Comparison of ENCODE assay signal across 20 cellular contexts in genomic region chr22:46756097-46756496, GRCh38. TPM values are rescaled to one million over a fixed set of nuclear protein-coding genes. Genes with fewer than 3 reads are reported as not detected.
DNase-seq lines count a peak whose midpoint lies in the region; ATAC-seq, FAIRE-seq and TF ChIP-seq lines count a peak whose summit lies in the region.
"Had no signal": no experiment of that assay in that cellular context is flagged by ENCODE, and none has a peak within 500 bp of the region (broad histone marks: within the 10 kb centered on the region; RNA-seq: fewer than 3 reads in every experiment).

No MANE protein-coding gene starts in this region.

- TF ChIP-seq RAD21 in HepG2 (CRISPR knock-in tag; IDR thresholded peaks at IDR 0.05) = no peak

- intact Hi-C loops in CD14-positive monocyte (cut with micrococcal nuclease) (no loop called here), HepG2 (cut with micrococcal nuclease; ENCODE audit: unreplicated experiment) (no loop called here), colonic mucosa (cut with DNase I) (no loop called here)

- H3K36me3 ChIP-seq in BLaER1 = peaks cover 10% of the 10 kb centered on the region; the same call in 1 of the 2 replicates
- H3K36me3 ChIP-seq in HepG2 (replicated peaks in 1 of 2; ENCODE audit: control insufficient read depth in 1 of 2, insufficient read depth in 2 of 2, low read length in 2 of 2) = peaks cover 0 to 1% of the 10 kb centered on the region in 2 experiments; a peak in 1 of 5 replicates
- H3K36me3 ChIP-seq in colonic mucosa = no peaks in the 10 kb centered on the region

- H3K4me1 ChIP-seq in BLaER1 (peaks cover 63% of the 10 kb centered on the region), HepG2 (ENCODE audit: insufficient read depth, low read length) (peaks cover 58% of the 10 kb centered on the region), colonic mucosa (peaks cover 10% of the 10 kb centered on the region)

- no peak for TF ChIP-seq POLR2A in HepG2 (IDR thresholded peaks at IDR 0.05; ENCODE audit: insufficient read depth in 1 of 2, low read depth in 2 of 2, low read length in 2 of 2)

- H3K4me3 ChIP-seq in BLaER1 (peak overlapping the region; percentile 52), HepG2 (replicated peaks in 1 of 3; ENCODE audit: insufficient read depth in 1 of 3, low read depth in 2 of 3, low read length in 3 of 3) (no peak overlapping the region), colonic mucosa (no peak overlapping the region)

- H3K36me3 Mint-ChIP-seq in CD14-positive monocyte = peaks cover 5 to 8% of the 10 kb centered on the region in 2 donors
- peaks cover 3% of the 10 kb centered on the region for H3K36me3 Mint-ChIP-seq in T-cell

- H3K79me2 ChIP-seq in HepG2 (ENCODE audit: insufficient read depth, low read length) = peaks cover 4% of the 10 kb centered on the region

- ATAC-seq in T-cell (replicated peaks in 1 of 4) (no peak), HepG2 (no peak)
- ATAC-seq in stimulated activated naive CD8-positive, alpha-beta T cell treated with anti-CD3 and anti-CD28 coated beads, Interleukin-15, Interleukin-2, amounts not matched to agents 100 U/mL and 50 U/mL, for 24 hours = no peak
- ATAC-seq: SK-N-SH treated with all-trans-retinoic acid at 6 μM for 48 hours had no signal

- no peak overlapping the region for H3K4me3 Mint-ChIP-seq in CD14-positive monocyte
- H3K4me3 Mint-ChIP-seq in T-cell = no peak overlapping the region

- H2AFZ ChIP-seq in HepG2 (ENCODE audit: low read length) = no peak overlapping the region

- in situ Hi-C loops in HepG2 (cut with HindIII; ENCODE audit: extremely low pct_ligation_motif_present, low pct_unique_long_range_greater_than_20kb) = no loop called here

- peaks cover 5 to 16% (median 9%) of the 10 kb centered on the region in 7 donors for H3K9me3 Mint-ChIP-seq in CD14-positive monocyte
- peaks cover 4 to 6% (median 4%) of the 10 kb centered on the region in 3 donors for H3K9me3 Mint-ChIP-seq in T-cell

- H3K27me3 ChIP-seq in BLaER1 (no peaks in the 10 kb centered on the region), HepG2 (ENCODE audit: control insufficient read depth in 1 of 2, insufficient read depth in 2 of 2, low read length in 2 of 2) (no peaks in the 10 kb centered on the region), colonic mucosa (no peaks in the 10 kb centered on the region)

- WGBS in HepG2 (ENCODE audit: low lambda C conversion rate) = 100% methylated on average over 1 of the region's 1 CpG

- H4K20me1 ChIP-seq in BLaER1 = no peaks in the 10 kb centered on the region
- H4K20me1 ChIP-seq in HepG2 (ENCODE audit: insufficient read depth, low read length) = no peaks in the 10 kb centered on the region

- POLR2A ChIA-PET in T-cell (lab: Charles Lee) (no interaction called here), HepG2 (lab: Yijun Ruan, JAX) (interaction anchor here (1.5 to 3.1 kb wide), 2 partner anchors 17 kb away, joined by 5 to 42 read pairs; partner anchors contain the start of gene CERK)

- H3K27me3 Mint-ChIP-seq in CD14-positive monocyte (ENCODE audit: low read depth in 3 of 3) (peaks cover 0 to 5% (median 5%) of the 10 kb centered on the region in 3 donors), T-cell (no peaks in the 10 kb centered on the region)
- H3K27me3 Mint-ChIP-seq: CD4-positive, CD25-positive, alpha-beta regulatory T cell had no signal

- H3K4me1 Mint-ChIP-seq in CD14-positive monocyte (peaks cover 70% of the 10 kb centered on the region), T-cell (peaks cover 12 to 39% (median 26%) of the 10 kb centered on the region in 3 donors)

- BruUV-seq in HepG2 (replicated peaks; lab: Mats Ljungman, UMichigan) = no TSS peak

- DNase-seq in CD14-positive monocyte (ENCODE audit: low spot score) (no peak), T-cell (no peak), HepG2 (ENCODE audit: low spot score) (no peak), colonic mucosa (no peak), NCI-H524 treated with DMSO at 0.1 percent for 48 hours (lab: John Stamatoyannopoulos, UW) (no peak)
- DNase-seq in stimulated activated naive CD8-positive, alpha-beta T cell treated with anti-CD3 and anti-CD28 coated beads, Interleukin-15, Interleukin-2, amounts not matched to agents 100 U/mL and 50 U/mL, for 24 hours = no peak
- DNase-seq: Caco-2; CD4-positive, CD25-positive, alpha-beta regulatory T cell; DMS153; GDM1; KG1; NCI-H1417; NCI-H187; NCI-H2107; NCI-H510A; NCI-H774; SHP77 treated with DMSO at 0.1 percent for 48 hours had no signal

- H3K9me3 ChIP-seq in BLaER1 (peaks cover 29% of the 10 kb centered on the region), HepG2 (ENCODE audit: low read length) (peaks cover 8% of the 10 kb centered on the region), colonic mucosa (no peaks in the 10 kb centered on the region)

- TF ChIP-seq EP300 in HepG2 (IDR thresholded peaks at IDR 0.05; ENCODE audit: low read depth in 2 of 2, low read length in 2 of 2) (no peak), HepG2 (CRISPR knock-in tag; IDR thresholded peaks at IDR 0.05; ENCODE audit: borderline replicate concordance) (no peak)

- H3K4me2 ChIP-seq in BLaER1 (no peak overlapping the region), HepG2 (ENCODE audit: low read depth, low read length) (no peak overlapping the region)

- no peak for FAIRE-seq in HepG2 (lab: Jason Lieb, UNC)
- FAIRE-seq: H54 had no signal

- peak overlapping the region in 6 of 7 donors; percentile 86 to 100 (median 92) for H3K27ac Mint-ChIP-seq in CD14-positive monocyte
- H3K27ac Mint-ChIP-seq in T-cell = peak overlapping the region; percentile 49 to 69

- CTCF ChIA-PET in T-cell (lab: Charles Lee) (interaction anchor here (1.2 to 2.2 kb wide), 2 partner anchors 17 kb away, joined by 3 to 5 read pairs; no protein-coding TSS in a partner anchor), HepG2 (lab: Yijun Ruan, JAX; ENCODE audit: low intra/inter-chr PET ratio, low total read pairs) (no interaction called here)

- H3K27ac ChIP-seq in BLaER1 (no peak overlapping the region), HepG2 (ENCODE audit: extremely low read length, insufficient read depth, low read length) (no peak overlapping the region), colonic mucosa (no peak overlapping the region)

- no peak for TF ChIP-seq CTCF in CD14-positive monocyte (IDR thresholded peaks at IDR 0.05)
- no peak for TF ChIP-seq CTCF in HepG2 (CRISPR knock-in tag; IDR thresholded peaks at IDR 0.05)
- no peak for TF ChIP-seq CTCF in colonic mucosa (IDR thresholded peaks at IDR 0.05)

- no peak overlapping the region for H3K9ac ChIP-seq in BLaER1
- H3K9ac ChIP-seq in HepG2 (ENCODE audit: insufficient read depth, low read depth, low read length) = no peak overlapping the region
- H3K9ac ChIP-seq in colonic mucosa (ENCODE audit: low read depth in 2 of 2, low read length in 2 of 2) = no peak overlapping the region

RNA-seq across cellular contexts. Expression of gene TBC1D22A, which starts 6.4 kb away (rescaled TPM):
- polyA plus RNA-seq in CD14-positive monocyte (10 to 100 TPM; 25.9 to 29.5 TPM), HepG2 (2011; rRNA removed) (17.5 and 18.0 TPM in 2 replicates)
- total RNA-seq in T-cell (10 to 100 TPM; 38.3 to 67.8 (median 57.7) TPM), HepG2 (2016; rRNA removed; fragmentation: Illumina TruSeq; extraction: Trizol) (17.3 and 17.6 TPM in 2 replicates), colonic mucosa (10 to 100 TPM; 34.2 to 36.4 TPM)
- 13.6 and 13.8 TPM in 2 replicates for total RNA-seq in HepG2 (2016; cell fraction: cytosol; rRNA removed; fragmentation: Illumina TruSeq; extraction: Trizol; ENCODE audit: low read depth)
- 14.5 and 18.0 TPM in 2 replicates for total RNA-seq in HepG2 (2016; cell fraction: insoluble cytoplasmic fraction; rRNA removed; fragmentation: Illumina TruSeq; extraction: Trizol)
- total RNA-seq in HepG2 (2016; cell fraction: membrane; rRNA removed; fragmentation: Illumina TruSeq; extraction: Trizol) = 15.2 and 19.7 TPM in 2 replicates
- total RNA-seq in HepG2 (2016; cell fraction: nucleus; rRNA removed; fragmentation: Illumina TruSeq; extraction: Trizol) = 11.0 and 13.2 TPM in 2 replicates
- 16.4 and 18.2 TPM in 2 replicates for polyA plus RNA-seq in HepG2 (2011; cell fraction: cytosol; rRNA removed)
- polyA plus RNA-seq in HepG2 (2011; cell fraction: nucleus; rRNA removed) = 14.2 and 18.7 TPM in 2 replicates
- polyA plus RNA-seq in HepG2 (2012) = 12.4 and 15.2 TPM in 2 replicates
- 7.7 and 9.5 TPM in 2 replicates for polyA plus RNA-seq in HepG2 (2016; cell fraction: cytosol; fragmentation: Illumina TruSeq; extraction: Trizol; ENCODE audit: low read depth)
- 17.3 and 21.6 TPM in 2 replicates for polyA plus RNA-seq in HepG2 (2016; cell fraction: insoluble cytoplasmic fraction; fragmentation: Illumina TruSeq; extraction: Trizol; ENCODE audit: low read depth)
- 14.3 and 16.8 TPM in 2 replicates for polyA plus RNA-seq in HepG2 (2016; cell fraction: membrane; fragmentation: Illumina TruSeq; extraction: Trizol; ENCODE audit: low read depth)
- polyA plus RNA-seq in HepG2 (2016; cell fraction: nucleus; fragmentation: Illumina TruSeq; extraction: Trizol; ENCODE audit: insufficient read depth, low read depth) = 13.4 and 13.5 TPM in 2 replicates
- polyA minus RNA-seq in HepG2 (2011; rRNA and poly(A)+ RNA removed; ENCODE audit: low replicate concordance) = 14.2 and 23.5 TPM in 2 replicates
- 11.9 and 12.0 TPM in 2 replicates for polyA minus RNA-seq in HepG2 (2011; cell fraction: cytosol; rRNA and poly(A)+ RNA removed)
- 21.5 and 22.0 TPM in 2 replicates for polyA minus RNA-seq in HepG2 (2011; cell fraction: nucleus; rRNA and poly(A)+ RNA removed)

RNA-seq across cellular contexts. Expression of gene CERK, which starts 18.0 kb away (rescaled TPM):
- 10 to 100 TPM; 22.4 to 24.5 TPM for polyA plus RNA-seq in CD14-positive monocyte
- total RNA-seq in T-cell = 100 to 1,000 TPM in 3 of 5 donors, 10 to 100 TPM in 2; 77.4 to 155 (median 125) TPM
- 40.3 and 41.8 TPM in 2 replicates for total RNA-seq in HepG2 (2016; rRNA removed; fragmentation: Illumina TruSeq; extraction: Trizol)
- total RNA-seq in HepG2 (2016; cell fraction: cytosol; rRNA removed; fragmentation: Illumina TruSeq; extraction: Trizol; ENCODE audit: low read depth) = 33.8 and 34.8 TPM in 2 replicates
- total RNA-seq in HepG2 (2016; cell fraction: insoluble cytoplasmic fraction; rRNA removed; fragmentation: Illumina TruSeq; extraction: Trizol) = 36.2 and 38.6 TPM in 2 replicates
- total RNA-seq in HepG2 (2016; cell fraction: membrane; rRNA removed; fragmentation: Illumina TruSeq; extraction: Trizol) = 63.0 and 65.4 TPM in 2 replicates
- 26.0 and 34.7 TPM in 2 replicates for total RNA-seq in HepG2 (2016; cell fraction: nucleus; rRNA removed; fragmentation: Illumina TruSeq; extraction: Trizol)
- 41.9 and 49.5 TPM in 2 replicates for polyA plus RNA-seq in HepG2 (2011; rRNA removed)
- 38.6 and 42.2 TPM in 2 replicates for polyA plus RNA-seq in HepG2 (2011; cell fraction: cytosol; rRNA removed)
- 42.7 and 45.1 TPM in 2 replicates for polyA plus RNA-seq in HepG2 (2011; cell fraction: nucleus; rRNA removed)
- polyA plus RNA-seq in HepG2 (2012) = 38.6 and 44.4 TPM in 2 replicates
- polyA plus RNA-seq in HepG2 (2016; cell fraction: cytosol; fragmentation: Illumina TruSeq; extraction: Trizol; ENCODE audit: low read depth) = 31.4 and 34.6 TPM in 2 replicates
- 32.4 and 37.2 TPM in 2 replicates for polyA plus RNA-seq in HepG2 (2016; cell fraction: insoluble cytoplasmic fraction; fragmentation: Illumina TruSeq; extraction: Trizol; ENCODE audit: low read depth)
- polyA plus RNA-seq in HepG2 (2016; cell fraction: membrane; fragmentation: Illumina TruSeq; extraction: Trizol; ENCODE audit: low read depth) = 47.9 and 48.5 TPM in 2 replicates
- polyA plus RNA-seq in HepG2 (2016; cell fraction: nucleus; fragmentation: Illumina TruSeq; extraction: Trizol; ENCODE audit: insufficient read depth, low read depth) = 42.2 and 46.3 TPM in 2 replicates
- 29.1 and 59.9 TPM in 2 replicates for polyA minus RNA-seq in HepG2 (2011; rRNA and poly(A)+ RNA removed; ENCODE audit: low replicate concordance)
- 26.6 and 33.8 TPM in 2 replicates for polyA minus RNA-seq in HepG2 (2011; cell fraction: cytosol; rRNA and poly(A)+ RNA removed)
- 39.4 and 41.5 TPM in 2 replicates for polyA minus RNA-seq in HepG2 (2011; cell fraction: nucleus; rRNA and poly(A)+ RNA removed)
- 10 to 100 TPM; 24.7 to 46.6 TPM for total RNA-seq in colonic mucosa
